1 cellular context compared by ENCODE assay signal in the genomic region with DNA sequence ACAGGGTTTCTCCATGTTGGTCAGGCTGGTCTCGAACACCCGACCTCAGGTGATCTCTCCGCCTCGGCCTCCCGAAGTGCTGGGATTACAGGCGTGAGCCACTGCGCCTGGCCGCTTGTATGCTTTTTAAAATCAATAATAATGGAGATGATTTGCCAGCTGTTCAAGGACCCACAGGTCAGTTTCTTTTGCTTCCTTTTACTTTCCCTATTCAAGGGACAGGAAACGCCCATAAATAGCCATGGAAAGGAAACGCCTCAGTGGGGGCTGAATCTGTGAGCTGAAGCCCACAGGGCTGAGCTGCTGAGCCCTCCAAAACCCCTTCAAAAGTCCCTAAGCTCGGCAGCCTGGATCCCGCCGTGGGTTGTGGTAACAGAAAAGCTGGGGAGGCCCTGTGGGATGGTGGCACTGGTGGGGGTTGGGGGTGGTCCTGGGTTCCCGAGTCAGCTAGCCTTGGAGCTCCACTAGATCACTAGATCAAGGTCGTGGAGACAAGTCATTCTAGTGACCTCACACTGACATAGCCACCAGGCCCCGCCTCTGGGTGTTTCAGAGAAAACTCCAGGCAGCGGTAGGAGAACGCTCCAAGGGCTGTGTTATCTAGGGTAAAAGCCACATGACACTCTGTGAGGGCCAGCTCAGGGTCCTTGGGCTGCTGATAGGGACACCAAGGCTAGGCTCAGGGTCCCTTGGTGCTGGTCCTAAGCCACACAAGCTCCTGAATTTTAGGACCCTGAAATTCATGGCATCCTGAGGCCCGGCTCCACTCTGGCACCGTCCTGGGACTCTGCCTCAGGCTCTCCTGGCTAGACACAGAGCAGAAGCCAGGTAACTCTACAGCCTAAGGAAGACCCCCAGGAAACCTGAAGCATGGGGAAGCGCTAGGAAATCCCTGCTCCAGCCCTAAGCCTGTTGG.
TF ChIP-seq lines count a peak whose summit lies in the region.

No MANE protein-coding gene starts in this region.

TF ChIP-seq in K562, 482 proteins besides CTCF, POLR2A, EP300 and RAD21 (continued from another document and continues in another):
- TF ChIP-seq, protein P1, sequence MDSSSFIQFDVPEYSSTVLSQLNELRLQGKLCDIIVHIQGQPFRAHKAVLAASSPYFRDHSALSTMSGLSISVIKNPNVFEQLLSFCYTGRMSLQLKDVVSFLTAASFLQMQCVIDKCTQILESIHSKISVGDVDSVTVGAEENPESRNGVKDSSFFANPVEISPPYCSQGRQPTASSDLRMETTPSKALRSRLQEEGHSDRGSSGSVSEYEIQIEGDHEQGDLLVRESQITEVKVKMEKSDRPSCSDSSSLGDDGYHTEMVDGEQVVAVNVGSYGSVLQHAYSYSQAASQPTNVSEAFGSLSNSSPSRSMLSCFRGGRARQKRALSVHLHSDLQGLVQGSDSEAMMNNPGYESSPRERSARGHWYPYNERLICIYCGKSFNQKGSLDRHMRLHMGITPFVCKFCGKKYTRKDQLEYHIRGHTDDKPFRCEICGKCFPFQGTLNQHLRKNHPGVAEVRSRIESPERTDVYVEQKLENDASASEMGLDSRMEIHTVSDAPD (CRISPR knock-in tag; IDR thresholded peaks at IDR 0.05) = no peak
- TF ChIP-seq POLR2H (tag; IDR thresholded peaks at IDR 0.05; ENCODE audit: low read depth) (peak; percentile 91), SMAD4 (CRISPR knock-in tag; conservative IDR thresholded peaks at IDR 0.05) (no peak), ZNF146 (CRISPR knock-in tag; IDR thresholded peaks at IDR 0.05; ENCODE audit: unreplicated experiment) (no peak), ZBTB8A (IDR thresholded peaks at IDR 0.05; ENCODE audit: partially characterized antibody) (no peak), ZNF324 (CRISPR knock-in tag; IDR thresholded peaks at IDR 0.05) (no peak), BRF1 (IDR thresholded peaks at IDR 0.05; ENCODE audit: borderline replicate concordance, extremely low read depth, insufficient read length) (no peak), SOX6 (IDR thresholded peaks at IDR 0.05) (no peak), MEF2D (tag; conservative IDR thresholded peaks at IDR 0.05; ENCODE audit: low read depth) (no peak), COPS2 (conservative IDR thresholded peaks at IDR 0.05) (no peak), RBBP5 (IDR thresholded peaks at IDR 0.05; ENCODE audit: borderline replicate concordance, insufficient read depth, low read length, poor library complexity, severe bottlenecking) (no peak), ZNF121 (CRISPR knock-in tag; conservative IDR thresholded peaks at IDR 0.05) (no peak), RHOXF2B (CRISPR knock-in tag; conservative IDR thresholded peaks at IDR 0.05) (no peak), RCOR1 (IDR thresholded peaks at IDR 0.05; ENCODE audit: borderline replicate concordance in 1 of 2, low read depth in 2 of 2, low read length in 2 of 2) (peak in 1 of 2 experiments; percentile 34; a peak in 1 of 4 replicates), ZNF311 (CRISPR knock-in tag; IDR thresholded peaks at IDR 0.05) (no peak), HDGF (IDR thresholded peaks at IDR 0.05) (no peak), ZNF3 (CRISPR knock-in tag; IDR thresholded peaks at IDR 0.05) (no peak), KLF6 (CRISPR knock-in tag; IDR thresholded peaks at IDR 0.05; ENCODE audit: borderline replicate concordance) (no peak), CREM (IDR thresholded peaks at IDR 0.05; ENCODE audit: low read depth) (peak; percentile 81), PYGO2 (tag; IDR thresholded peaks at IDR 0.05) (no peak), PRMT5 (CRISPR knock-in tag; IDR thresholded peaks at IDR 0.05) (no peak), GATA2 (CRISPR knock-in tag; IDR thresholded peaks at IDR 0.05) (peak; percentile 78), ARID1B (IDR thresholded peaks at IDR 0.05) (peak; percentile 65; the same call in 1 of the 2 replicates), ZSCAN32 (CRISPR knock-in tag; IDR thresholded peaks at IDR 0.05) (no peak), KDM1A (IDR thresholded peaks at IDR 0.05) (peak in 1 of 2 experiments; percentile 16; a peak in 1 of 4 replicates), NCOA6 (IDR thresholded peaks at IDR 0.05) (no peak), DMBX1 (CRISPR knock-in tag; IDR thresholded peaks at IDR 0.05; ENCODE audit: borderline replicate concordance) (no peak), SMARCE1 (IDR thresholded peaks at IDR 0.05) (no peak)
- TF ChIP-seq, protein P2, sequence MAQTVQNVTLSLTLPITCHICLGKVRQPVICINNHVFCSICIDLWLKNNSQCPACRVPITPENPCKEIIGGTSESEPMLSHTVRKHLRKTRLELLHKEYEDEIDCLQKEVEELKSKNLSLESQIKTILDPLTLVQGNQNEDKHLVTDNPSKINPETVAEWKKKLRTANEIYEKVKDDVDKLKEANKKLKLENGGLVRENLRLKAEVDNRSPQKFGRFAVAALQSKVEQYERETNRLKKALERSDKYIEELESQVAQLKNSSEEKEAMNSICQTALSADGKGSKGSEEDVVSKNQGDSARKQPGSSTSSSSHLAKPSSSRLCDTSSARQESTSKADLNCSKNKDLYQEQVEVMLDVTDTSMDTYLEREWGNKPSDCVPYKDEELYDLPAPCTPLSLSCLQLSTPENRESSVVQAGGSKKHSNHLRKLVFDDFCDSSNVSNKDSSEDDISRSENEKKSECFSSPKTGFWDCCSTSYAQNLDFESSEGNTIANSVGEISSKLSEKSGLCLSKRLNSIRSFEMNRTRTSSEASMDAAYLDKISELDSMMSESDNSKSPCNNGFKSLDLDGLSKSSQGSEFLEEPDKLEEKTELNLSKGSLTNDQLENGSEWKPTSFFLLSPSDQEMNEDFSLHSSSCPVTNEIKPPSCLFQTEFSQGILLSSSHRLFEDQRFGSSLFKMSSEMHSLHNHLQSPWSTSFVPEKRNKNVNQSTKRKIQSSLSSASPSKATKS (CRISPR knock-in tag; IDR thresholded peaks at IDR 0.05) = no peak
- TF ChIP-seq, protein P3, sequence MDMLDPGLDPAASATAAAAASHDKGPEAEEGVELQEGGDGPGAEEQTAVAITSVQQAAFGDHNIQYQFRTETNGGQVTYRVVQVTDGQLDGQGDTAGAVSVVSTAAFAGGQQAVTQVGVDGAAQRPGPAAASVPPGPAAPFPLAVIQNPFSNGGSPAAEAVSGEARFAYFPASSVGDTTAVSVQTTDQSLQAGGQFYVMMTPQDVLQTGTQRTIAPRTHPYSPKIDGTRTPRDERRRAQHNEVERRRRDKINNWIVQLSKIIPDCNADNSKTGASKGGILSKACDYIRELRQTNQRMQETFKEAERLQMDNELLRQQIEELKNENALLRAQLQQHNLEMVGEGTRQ (CRISPR knock-in tag; IDR thresholded peaks at IDR 0.05) = peak; percentile 59
- TF ChIP-seq, protein P4, sequence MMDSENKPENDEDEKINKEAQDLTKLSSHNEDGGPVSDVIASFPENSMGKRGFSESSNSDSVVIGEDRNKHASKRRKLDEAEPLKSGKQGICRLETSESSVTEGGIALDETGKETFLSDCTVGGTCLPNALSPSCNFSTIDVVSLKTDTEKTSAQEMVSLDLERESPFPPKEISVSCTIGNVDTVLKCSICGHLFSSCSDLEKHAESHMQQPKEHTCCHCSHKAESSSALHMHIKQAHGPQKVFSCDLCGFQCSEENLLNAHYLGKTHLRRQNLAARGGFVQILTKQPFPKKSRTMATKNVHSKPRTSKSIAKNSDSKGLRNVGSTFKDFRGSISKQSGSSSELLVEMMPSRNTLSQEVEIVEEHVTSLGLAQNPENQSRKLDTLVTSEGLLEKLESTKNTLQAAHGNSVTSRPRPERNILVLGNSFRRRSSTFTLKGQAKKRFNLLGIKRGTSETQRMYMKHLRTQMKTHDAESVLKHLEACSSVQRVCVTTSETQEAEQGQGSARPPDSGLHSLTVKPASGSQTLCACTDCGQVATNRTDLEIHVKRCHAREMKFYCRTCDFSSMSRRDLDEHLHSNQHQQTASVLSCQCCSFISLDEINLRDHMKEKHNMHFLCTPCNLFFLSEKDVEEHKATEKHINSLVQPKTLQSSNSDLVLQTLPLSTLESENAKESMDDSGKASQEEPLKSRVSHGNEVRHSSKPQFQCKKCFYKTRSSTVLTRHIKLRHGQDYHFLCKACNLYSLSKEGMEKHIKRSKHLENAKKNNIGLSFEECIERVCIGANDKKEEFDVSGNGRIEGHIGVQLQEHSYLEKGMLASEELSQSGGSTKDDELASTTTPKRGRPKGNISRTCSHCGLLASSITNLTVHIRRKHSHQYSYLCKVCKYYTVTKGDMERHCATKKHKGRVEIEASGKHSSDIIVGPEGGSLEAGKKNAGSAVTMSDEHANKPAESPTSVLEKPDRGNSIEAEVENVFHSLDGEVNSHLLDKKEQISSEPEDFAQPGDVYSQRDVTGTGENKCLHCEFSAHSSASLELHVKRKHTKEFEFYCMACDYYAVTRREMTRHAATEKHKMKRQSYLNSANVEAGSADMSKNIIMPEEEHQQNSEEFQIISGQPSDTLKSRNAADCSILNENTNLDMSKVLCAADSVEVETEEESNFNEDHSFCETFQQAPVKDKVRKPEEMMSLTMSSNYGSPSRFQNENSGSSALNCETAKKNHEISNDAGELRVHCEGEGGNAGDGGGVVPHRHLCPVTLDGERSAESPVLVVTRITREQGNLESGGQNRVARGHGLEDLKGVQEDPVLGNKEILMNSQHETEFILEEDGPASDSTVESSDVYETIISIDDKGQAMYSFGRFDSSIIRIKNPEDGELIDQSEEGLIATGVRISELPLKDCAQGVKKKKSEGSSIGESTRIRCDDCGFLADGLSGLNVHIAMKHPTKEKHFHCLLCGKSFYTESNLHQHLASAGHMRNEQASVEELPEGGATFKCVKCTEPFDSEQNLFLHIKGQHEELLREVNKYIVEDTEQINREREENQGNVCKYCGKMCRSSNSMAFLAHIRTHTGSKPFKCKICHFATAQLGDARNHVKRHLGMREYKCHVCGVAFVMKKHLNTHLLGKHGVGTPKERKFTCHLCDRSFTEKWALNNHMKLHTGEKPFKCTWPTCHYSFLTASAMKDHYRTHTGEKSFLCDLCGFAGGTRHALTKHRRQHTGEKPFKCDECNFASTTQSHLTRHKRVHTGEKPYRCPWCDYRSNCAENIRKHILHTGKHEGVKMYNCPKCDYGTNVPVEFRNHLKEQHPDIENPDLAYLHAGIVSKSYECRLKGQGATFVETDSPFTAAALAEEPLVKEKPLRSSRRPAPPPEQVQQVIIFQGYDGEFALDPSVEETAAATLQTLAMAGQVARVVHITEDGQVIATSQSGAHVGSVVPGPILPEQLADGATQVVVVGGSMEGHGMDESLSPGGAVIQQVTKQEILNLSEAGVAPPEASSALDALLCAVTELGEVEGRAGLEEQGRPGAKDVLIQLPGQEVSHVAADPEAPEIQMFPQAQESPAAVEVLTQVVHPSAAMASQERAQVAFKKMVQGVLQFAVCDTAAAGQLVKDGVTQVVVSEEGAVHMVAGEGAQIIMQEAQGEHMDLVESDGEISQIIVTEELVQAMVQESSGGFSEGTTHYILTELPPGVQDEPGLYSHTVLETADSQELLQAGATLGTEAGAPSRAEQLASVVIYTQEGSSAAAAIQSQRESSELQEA (IDR thresholded peaks at IDR 0.05; ENCODE audit: low read depth) = no peak
- TF ChIP-seq, protein P5, sequence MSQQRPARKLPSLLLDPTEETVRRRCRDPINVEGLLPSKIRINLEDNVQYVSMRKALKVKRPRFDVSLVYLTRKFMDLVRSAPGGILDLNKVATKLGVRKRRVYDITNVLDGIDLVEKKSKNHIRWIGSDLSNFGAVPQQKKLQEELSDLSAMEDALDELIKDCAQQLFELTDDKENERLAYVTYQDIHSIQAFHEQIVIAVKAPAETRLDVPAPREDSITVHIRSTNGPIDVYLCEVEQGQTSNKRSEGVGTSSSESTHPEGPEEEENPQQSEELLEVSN (IDR thresholded peaks at IDR 0.05; ENCODE audit: borderline replicate concordance in 1 of 2, extremely low read depth in 1 of 2, insufficient read depth in 1 of 2, insufficient read length in 1 of 2, low read depth in 1 of 2, low read length in 1 of 2, poor library complexity in 1 of 2, severe bottlenecking in 1 of 2) = peak in 1 of 2 experiments; percentile 60
- TF ChIP-seq, protein P6, sequence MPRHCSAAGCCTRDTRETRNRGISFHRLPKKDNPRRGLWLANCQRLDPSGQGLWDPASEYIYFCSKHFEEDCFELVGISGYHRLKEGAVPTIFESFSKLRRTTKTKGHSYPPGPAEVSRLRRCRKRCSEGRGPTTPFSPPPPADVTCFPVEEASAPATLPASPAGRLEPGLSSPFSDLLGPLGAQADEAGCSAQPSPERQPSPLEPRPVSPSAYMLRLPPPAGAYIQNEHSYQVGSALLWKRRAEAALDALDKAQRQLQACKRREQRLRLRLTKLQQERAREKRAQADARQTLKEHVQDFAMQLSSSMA (CRISPR knock-in tag; IDR thresholded peaks at IDR 0.05) = no peak
- TF ChIP-seq, protein P7, sequence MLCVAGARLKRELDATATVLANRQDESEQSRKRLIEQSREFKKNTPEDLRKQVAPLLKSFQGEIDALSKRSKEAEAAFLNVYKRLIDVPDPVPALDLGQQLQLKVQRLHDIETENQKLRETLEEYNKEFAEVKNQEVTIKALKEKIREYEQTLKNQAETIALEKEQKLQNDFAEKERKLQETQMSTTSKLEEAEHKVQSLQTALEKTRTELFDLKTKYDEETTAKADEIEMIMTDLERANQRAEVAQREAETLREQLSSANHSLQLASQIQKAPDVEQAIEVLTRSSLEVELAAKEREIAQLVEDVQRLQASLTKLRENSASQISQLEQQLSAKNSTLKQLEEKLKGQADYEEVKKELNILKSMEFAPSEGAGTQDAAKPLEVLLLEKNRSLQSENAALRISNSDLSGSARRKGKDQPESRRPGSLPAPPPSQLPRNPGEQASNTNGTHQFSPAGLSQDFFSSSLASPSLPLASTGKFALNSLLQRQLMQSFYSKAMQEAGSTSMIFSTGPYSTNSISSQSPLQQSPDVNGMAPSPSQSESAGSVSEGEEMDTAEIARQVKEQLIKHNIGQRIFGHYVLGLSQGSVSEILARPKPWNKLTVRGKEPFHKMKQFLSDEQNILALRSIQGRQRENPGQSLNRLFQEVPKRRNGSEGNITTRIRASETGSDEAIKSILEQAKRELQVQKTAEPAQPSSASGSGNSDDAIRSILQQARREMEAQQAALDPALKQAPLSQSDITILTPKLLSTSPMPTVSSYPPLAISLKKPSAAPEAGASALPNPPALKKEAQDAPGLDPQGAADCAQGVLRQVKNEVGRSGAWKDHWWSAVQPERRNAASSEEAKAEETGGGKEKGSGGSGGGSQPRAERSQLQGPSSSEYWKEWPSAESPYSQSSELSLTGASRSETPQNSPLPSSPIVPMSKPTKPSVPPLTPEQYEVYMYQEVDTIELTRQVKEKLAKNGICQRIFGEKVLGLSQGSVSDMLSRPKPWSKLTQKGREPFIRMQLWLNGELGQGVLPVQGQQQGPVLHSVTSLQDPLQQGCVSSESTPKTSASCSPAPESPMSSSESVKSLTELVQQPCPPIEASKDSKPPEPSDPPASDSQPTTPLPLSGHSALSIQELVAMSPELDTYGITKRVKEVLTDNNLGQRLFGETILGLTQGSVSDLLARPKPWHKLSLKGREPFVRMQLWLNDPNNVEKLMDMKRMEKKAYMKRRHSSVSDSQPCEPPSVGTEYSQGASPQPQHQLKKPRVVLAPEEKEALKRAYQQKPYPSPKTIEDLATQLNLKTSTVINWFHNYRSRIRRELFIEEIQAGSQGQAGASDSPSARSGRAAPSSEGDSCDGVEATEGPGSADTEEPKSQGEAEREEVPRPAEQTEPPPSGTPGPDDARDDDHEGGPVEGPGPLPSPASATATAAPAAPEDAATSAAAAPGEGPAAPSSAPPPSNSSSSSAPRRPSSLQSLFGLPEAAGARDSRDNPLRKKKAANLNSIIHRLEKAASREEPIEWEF (CRISPR knock-in tag; IDR thresholded peaks at IDR 0.05) = no peak
- TF ChIP-seq, protein P8, sequence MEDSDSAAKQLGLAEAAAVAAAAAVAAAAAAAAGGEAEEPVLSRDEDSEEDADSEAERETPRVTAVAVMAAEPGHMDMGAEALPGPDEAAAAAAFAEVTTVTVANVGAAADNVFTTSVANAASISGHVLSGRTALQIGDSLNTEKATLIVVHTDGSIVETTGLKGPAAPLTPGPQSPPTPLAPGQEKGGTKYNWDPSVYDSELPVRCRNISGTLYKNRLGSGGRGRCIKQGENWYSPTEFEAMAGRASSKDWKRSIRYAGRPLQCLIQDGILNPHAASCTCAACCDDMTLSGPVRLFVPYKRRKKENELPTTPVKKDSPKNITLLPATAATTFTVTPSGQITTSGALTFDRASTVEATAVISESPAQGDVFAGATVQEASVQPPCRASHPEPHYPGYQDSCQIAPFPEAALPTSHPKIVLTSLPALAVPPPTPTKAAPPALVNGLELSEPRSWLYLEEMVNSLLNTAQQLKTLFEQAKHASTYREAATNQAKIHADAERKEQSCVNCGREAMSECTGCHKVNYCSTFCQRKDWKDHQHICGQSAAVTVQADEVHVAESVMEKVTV (CRISPR knock-in tag; IDR thresholded peaks at IDR 0.05) = no peak
